ENCODE assay signal across 16 cellular contexts in the genomic region with DNA sequence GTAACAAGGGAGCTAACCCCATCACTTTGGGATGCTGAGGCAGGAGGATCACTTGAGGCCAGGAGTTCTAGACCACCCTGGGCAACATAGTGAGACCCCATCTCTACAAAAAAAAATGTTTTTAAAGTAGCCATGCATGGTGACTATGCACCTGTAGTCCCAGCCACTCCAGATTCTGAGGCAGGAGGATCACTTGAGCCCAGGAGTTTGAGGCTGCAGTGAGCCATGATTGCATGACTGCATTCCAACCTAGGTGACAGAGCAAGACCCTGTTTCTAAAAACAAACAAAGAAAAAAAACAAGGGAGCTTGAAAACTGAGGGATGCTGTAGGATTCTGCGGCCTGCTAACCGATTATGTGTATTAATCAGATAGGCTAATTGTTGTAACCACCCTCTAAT.
"Had no signal": no experiment of that assay in that cellular context is flagged by ENCODE, and none has a peak within 500 bp of the region (broad histone marks: within the 10 kb centered on the region; RNA-seq: fewer than 3 reads in every experiment).

No MANE protein-coding gene starts in this region.

- H3K27ac ChIP-seq: foreskin keratinocyte, SK-N-MC, tibial artery had no signal

- H3K36me3 Mint-ChIP-seq: stimulated activated naive B cell treated with anti-CD40 and anti-IgM and Interleukin-4, amounts not matched to agents 10 μg/mL and 1 μg/mL and 100 μg/mL, for 72 hours had no signal

- H3K4me3 Mint-ChIP-seq: activated CD4-positive, alpha-beta T cell treated with anti-CD3 and anti-CD28 coated beads for 36 hours; naive B cell; stimulated activated naive B cell treated with anti-CD40 and anti-IgM and Interleukin-4, amounts not matched to agents 10 μg/mL and 1 μg/mL and 100 μg/mL, for 72 hours had no signal

- DNase-seq: activated CD4-positive, alpha-beta T cell treated with anti-CD3 and anti-CD28 coated beads for 36 hours; activated CD4-positive, alpha-beta T cell treated with anti-CD3 and anti-CD28 coated beads, Interleukin-2, amount 50 U/mL, for 48 hours; activated gamma-delta T cell; adrenal gland; dermis blood vessel endothelial cell; effector memory CD4-positive, alpha-beta T cell; foreskin keratinocyte; glutamatergic neuron; left ventricle myocardium superior; mesenchymal stem cell; mucosa of descending colon; naive B cell; stimulated activated naive B cell treated with anti-CD40 and anti-IgM and Interleukin-4, amounts not matched to agents 10 μg/mL and 1 μg/mL and 100 μg/mL, for 72 hours; tibial artery had no signal

- H3K27me3 ChIP-seq: adrenal gland, tibial artery had no signal

- H3K27ac Mint-ChIP-seq: activated CD4-positive, alpha-beta T cell treated with anti-CD3 and anti-CD28 coated beads for 36 hours; activated naive CD4-positive, alpha-beta T cell treated with anti-CD3 and anti-CD28 coated beads, Interleukin-2, amount 50 U/mL, for 72 hours; naive B cell; stimulated activated naive B cell treated with anti-CD40 and anti-IgM and Interleukin-4, amounts not matched to agents 10 μg/mL and 1 μg/mL and 100 μg/mL, for 72 hours had no signal

- H3K9me3 ChIP-seq: adrenal gland, mucosa of descending colon, tibial artery had no signal

- ATAC-seq: activated CD4-positive, alpha-beta T cell treated with anti-CD3 and anti-CD28 coated beads for 36 hours; activated naive CD4-positive, alpha-beta T cell treated with anti-CD3 and anti-CD28 coated beads, Interleukin-2, amount 50 U/mL, for 72 hours; foreskin keratinocyte; stimulated activated naive B cell treated with anti-CD40 and anti-IgM and Interleukin-4, amounts not matched to agents 10 μg/mL and 1 μg/mL and 100 μg/mL, for 72 hours had no signal

- H3K36me3 ChIP-seq: adrenal gland, tibial artery had no signal

- H3K4me3 ChIP-seq: adrenal gland, mucosa of descending colon, SK-N-MC, tibial artery had no signal
